ENCODE assay signal across 11 cellular contexts in genomic region chr10:88473989-88474883, GRCh38.
A peak's percentile ranks its signal among the peaks of the same experiment; 100 is the strongest.
DNase-seq lines count a peak whose midpoint lies in the region; ATAC-seq lines count a peak whose summit lies in the region.
"Had no signal": no experiment of that assay in that cellular context is flagged by ENCODE, and none has a peak within 500 bp of the region (broad histone marks: within the 10 kb centered on the region; RNA-seq: fewer than 3 reads in every experiment).

No MANE protein-coding gene starts in this region.

- H3K27ac ChIP-seq in aorta (ENCODE audit: low read depth in 1 of 2, low read length in 2 of 2) = no peak overlapping the region

- no peaks in the 10 kb centered on the region for H3K27me3 ChIP-seq in aorta (ENCODE audit: control insufficient read depth in 1 of 2, insufficient read depth in 2 of 2, low read length in 1 of 2)

- no peak overlapping the region for H3K4me3 ChIP-seq in aorta (ENCODE audit: low read length in 2 of 2)
- H3K4me3 ChIP-seq: K562 had no signal

- ATAC-seq in Right ventricle myocardium superior (ENCODE audit: poor library complexity) (peak; percentile 52), left ventricle myocardium superior (peak; percentile 50), aorta (ENCODE audit: low FRiP score) (no peak)
- ATAC-seq: K562; stimulated activated naive B cell treated with anti-CD40 and anti-IgM and Interleukin-4, amounts not matched to agents 10 μg/mL and 1 μg/mL and 100 μg/mL, for 72 hours had no signal

- H3K4me1 ChIP-seq in aorta (ENCODE audit: control insufficient read depth in 1 of 2, insufficient read depth in 2 of 2, low read length in 2 of 2) = peaks cover 0 to 5% of the 10 kb centered on the region in 2 donors

- peaks cover 0 to 2% of the 10 kb centered on the region in 2 donors for H3K36me3 ChIP-seq in aorta (ENCODE audit: control insufficient read depth in 1 of 2, insufficient read depth in 2 of 2, low read length in 1 of 2)

- in situ Hi-C loops in ACHN (cut with HindIII; ENCODE audit: low pct_ligation_motif_present, low pct_unique_long_range_greater_than_20kb, low sequenced_read_pairs) = no loop called here

- no peaks in the 10 kb centered on the region for H3K9me3 ChIP-seq in aorta (ENCODE audit: control insufficient read depth, low read length)

- intact Hi-C loops in Right ventricle myocardium superior (cut with DNase I) (no loop called here), cardiac septum (cut with DNase I) (no loop called here), left ventricle myocardium superior (cut with micrococcal nuclease) (no loop called here), aorta (cut with DNase I) (no loop called here)

- DNase-seq in Right ventricle myocardium superior = no peak
- DNase-seq in cardiac septum (ENCODE audit: low spot score) = no peak
- peak; percentile 49 for DNase-seq in NCI-H774 (lab: John Stamatoyannopoulos, UW)
- no peak for DNase-seq in left ventricle myocardium superior
- no peak for DNase-seq in aorta
- DNase-seq in putamen (ENCODE audit: low spot score) = no peak
- DNase-seq in stimulated activated CD4-positive, alpha-beta T cell treated with anti-CD3 and anti-CD28 coated beads, Interleukin-2, amount 100 ng/mL, for 24 hours = no peak
- DNase-seq in ACHN = no peak
- DNase-seq: stimulated activated CD4-positive, alpha-beta T cell treated with anti-CD3 and anti-CD28 coated beads, Interleukin-12 subunit alpha, Interleukin-12 subunit beta, amount 100 ng/mL, for 4 hours; stimulated activated naive B cell treated with anti-CD40 and anti-IgM and Interleukin-4, amounts not matched to agents 10 μg/mL and 1 μg/mL and 100 μg/mL, for 72 hours had no signal

- 93 to 97% methylated on average over 2 of the region's 2 CpGs for WGBS in aorta, 2 donors
